ENCODE assay signal across 22 cellular contexts in the genomic region with DNA sequence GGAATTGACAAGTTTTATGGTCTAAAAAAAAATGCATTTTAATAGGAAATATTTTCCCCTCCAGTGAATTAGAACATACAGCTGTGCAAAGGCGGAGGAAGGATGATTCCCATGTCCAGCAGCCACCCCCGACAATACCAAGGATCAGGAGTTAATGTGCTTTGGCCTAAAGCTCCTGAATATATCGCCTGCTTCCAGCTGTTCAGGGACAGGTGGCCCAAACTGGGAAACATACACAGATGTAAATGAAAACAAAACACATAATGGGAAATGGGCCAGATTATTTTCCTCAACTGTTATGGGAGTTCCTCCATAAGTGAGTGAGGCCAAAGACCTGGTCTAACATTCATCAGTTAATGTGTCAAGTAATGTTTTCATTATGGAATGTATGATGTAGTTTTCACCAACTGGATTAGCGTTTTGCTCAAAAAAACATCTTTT.
"Had no signal": no experiment of that assay in that cellular context is flagged by ENCODE, and none has a peak within 500 bp of the region (broad histone marks: within the 10 kb centered on the region; RNA-seq: fewer than 3 reads in every experiment).

No MANE protein-coding gene starts in this region.

- H3K36me3 Mint-ChIP-seq: memory B cell; stimulated activated naive B cell treated with anti-CD40 and anti-IgM and Interleukin-4, amounts not matched to agents 10 μg/mL and 1 μg/mL and 100 μg/mL, for 72 hours had no signal

- H3K4me1 Mint-ChIP-seq: memory B cell; naive thymus-derived CD8-positive, alpha-beta T cell; stimulated activated naive B cell treated with anti-CD40 and anti-IgM and Interleukin-4, amounts not matched to agents 10 μg/mL and 1 μg/mL and 100 μg/mL, for 72 hours had no signal

- ATAC-seq: activated CD8-positive, alpha-beta T cell treated with anti-CD3 and anti-CD28 coated beads for 36 hours; gastrocnemius medialis; naive thymus-derived CD8-positive, alpha-beta T cell; pancreas; stimulated activated naive B cell treated with anti-CD40 and anti-IgM and Interleukin-4, amounts not matched to agents 10 μg/mL and 1 μg/mL and 100 μg/mL, for 72 hours had no signal

- H3K4me3 ChIP-seq: coronary artery, gastrocnemius medialis, heart left ventricle, pancreas, sigmoid colon, spleen, thoracic aorta, upper lobe of left lung had no signal

- H3K4me3 Mint-ChIP-seq: activated CD8-positive, alpha-beta T cell treated with anti-CD3 and anti-CD28 coated beads for 36 hours; activated naive CD4-positive, alpha-beta T cell treated with anti-CD3 and anti-CD28 coated beads for 36 hours; activated T-cell treated with anti-CD3 and anti-CD28 coated beads, Interleukin-2, amount 50 U/mL, for 24 hours; memory B cell; naive thymus-derived CD8-positive, alpha-beta T cell; stimulated activated naive B cell treated with anti-CD40 and anti-IgM and Interleukin-4, amounts not matched to agents 10 μg/mL and 1 μg/mL and 100 μg/mL, for 72 hours had no signal

- H3K27me3 Mint-ChIP-seq: activated CD8-positive, alpha-beta T cell treated with anti-CD3 and anti-CD28 coated beads for 36 hours had no signal

- DNase-seq: activated CD4-positive, alpha-beta T cell treated with anti-CD3 and anti-CD28 coated beads for 48 hours; activated CD4-positive, CD25-positive, alpha-beta regulatory T cell; activated CD8-positive, alpha-beta T cell treated with anti-CD3 and anti-CD28 coated beads for 36 hours; activated naive CD4-positive, alpha-beta T cell treated with anti-CD3 and anti-CD28 coated beads for 36 hours; activated T-cell treated with anti-CD3 and anti-CD28 coated beads, Interleukin-2, amount 50 U/mL, for 24 hours; aorta; brain microvascular endothelial cell; erythroblast; gastrocnemius medialis; heart left ventricle; kidney; naive thymus-derived CD8-positive, alpha-beta T cell; pancreas; sigmoid colon; spleen; stimulated activated naive B cell treated with anti-CD40 and anti-IgM and Interleukin-4, amounts not matched to agents 10 μg/mL and 1 μg/mL and 100 μg/mL, for 72 hours; T-helper 1 cell; T-helper 9 cell; upper lobe of left lung had no signal

- H3K27ac Mint-ChIP-seq: activated CD8-positive, alpha-beta T cell treated with anti-CD3 and anti-CD28 coated beads for 36 hours; activated naive CD4-positive, alpha-beta T cell treated with anti-CD3 and anti-CD28 coated beads for 36 hours; activated T-cell treated with anti-CD3 and anti-CD28 coated beads, Interleukin-2, amount 50 U/mL, for 24 hours; memory B cell; stimulated activated naive B cell treated with anti-CD40 and anti-IgM and Interleukin-4, amounts not matched to agents 10 μg/mL and 1 μg/mL and 100 μg/mL, for 72 hours had no signal

- H3K9me3 Mint-ChIP-seq: activated CD8-positive, alpha-beta T cell treated with anti-CD3 and anti-CD28 coated beads for 36 hours; activated naive CD4-positive, alpha-beta T cell treated with anti-CD3 and anti-CD28 coated beads for 36 hours; activated T-cell treated with anti-CD3 and anti-CD28 coated beads, Interleukin-2, amount 50 U/mL, for 24 hours; naive thymus-derived CD8-positive, alpha-beta T cell; stimulated activated naive B cell treated with anti-CD40 and anti-IgM and Interleukin-4, amounts not matched to agents 10 μg/mL and 1 μg/mL and 100 μg/mL, for 72 hours had no signal
